ENCODE assay signal across 27 cellular contexts in genomic region chr11:62333768-62334167, GRCh38. TPM values are rescaled to one million over a fixed set of nuclear protein-coding genes. Genes with fewer than 3 reads are reported as not detected.
"Had no signal": no experiment of that assay in that cellular context is flagged by ENCODE, and none has a peak within 500 bp of the region (broad histone marks: within the 10 kb centered on the region; RNA-seq: fewer than 3 reads in every experiment).

No MANE protein-coding gene starts in this region.

- H3K36me3 Mint-ChIP-seq: stimulated activated effector memory CD8-positive, alpha-beta T cell treated with anti-CD3 and anti-CD28 coated beads, Interleukin-12 subunit alpha, Interleukin-12 subunit beta, amount 100 ng/mL, for 72 hours had no signal

- H3K4me3 Mint-ChIP-seq: endodermal cell; nephron; stimulated activated effector memory CD8-positive, alpha-beta T cell treated with anti-CD3 and anti-CD28 coated beads, Interleukin-12 subunit alpha, Interleukin-12 subunit beta, amount 100 ng/mL, for 72 hours had no signal

- H3K27me3 ChIP-seq: right lobe of liver, thyroid gland, upper lobe of left lung, uterus had no signal

- H3K79me2 ChIP-seq: hepatocyte had no signal

- H3K9me3 Mint-ChIP-seq: nephron; stimulated activated effector memory CD8-positive, alpha-beta T cell treated with anti-CD3 and anti-CD28 coated beads, Interleukin-12 subunit alpha, Interleukin-12 subunit beta, amount 100 ng/mL, for 72 hours had no signal

- H3K27ac ChIP-seq: hepatocyte, psoas muscle, right lobe of liver, suprapubic skin, thyroid gland, upper lobe of left lung, uterus had no signal

- H3K4me2 ChIP-seq: hepatocyte had no signal

- FAIRE-seq: endothelial cell of umbilical vein had no signal

- DNase-seq: effector CD4-positive, alpha-beta T cell; endodermal cell; erythroblast; foreskin melanocyte; head of caudate nucleus; left colon; left ventricle myocardium superior; mesenchymal stem cell; midbrain; psoas muscle; retina; right lobe of liver; stimulated activated CD4-positive, alpha-beta T cell treated with anti-CD3 and anti-CD28 coated beads, Interleukin-4, amount 100 ng/mL, for 1 hour; stimulated activated CD8-positive, alpha-beta memory T cell treated with anti-CD3 and anti-CD28 coated beads, Interleukin-4, amount 100 ng/mL, for 48 hours; stimulated activated naive CD8-positive, alpha-beta T cell treated with anti-CD3 and anti-CD28 coated beads, Interleukin-15, Interleukin-2, amounts not matched to agents 100 U/mL and 50 U/mL, for 24 hours; thyroid gland; uterus had no signal

- H3K36me3 ChIP-seq: right lobe of liver, suprapubic skin, thyroid gland, upper lobe of left lung, uterus had no signal

- H3K4me3 ChIP-seq: hepatocyte, lung, psoas muscle, right lobe of liver, suprapubic skin, thyroid gland, upper lobe of left lung, uterus had no signal

- H3K27ac Mint-ChIP-seq: endodermal cell; nephron; stimulated activated effector memory CD8-positive, alpha-beta T cell treated with anti-CD3 and anti-CD28 coated beads, Interleukin-12 subunit alpha, Interleukin-12 subunit beta, amount 100 ng/mL, for 72 hours had no signal

- H3K9me3 ChIP-seq: psoas muscle, right lobe of liver, suprapubic skin, thyroid gland, upper lobe of left lung, uterus had no signal

- H2AFZ ChIP-seq: hepatocyte had no signal

RNA-seq across cellular contexts. Expression of gene SCGB1D4, which starts 34.9 kb away (rescaled TPM):
- total RNA-seq: dermis microvascular lymphatic vessel endothelial cell, endodermal cell, endothelial cell of umbilical vein, hepatocyte, kidney epithelial cell, left colon, left ventricle myocardium superior, lung, osteoblast, psoas muscle, right lobe of liver, suprapubic skin, thyroid gland, upper lobe of left lung had no signal
- polyA plus RNA-seq: endothelial cell of umbilical vein, hepatocyte, lung, psoas muscle had no signal
